In the genomic region with DNA sequence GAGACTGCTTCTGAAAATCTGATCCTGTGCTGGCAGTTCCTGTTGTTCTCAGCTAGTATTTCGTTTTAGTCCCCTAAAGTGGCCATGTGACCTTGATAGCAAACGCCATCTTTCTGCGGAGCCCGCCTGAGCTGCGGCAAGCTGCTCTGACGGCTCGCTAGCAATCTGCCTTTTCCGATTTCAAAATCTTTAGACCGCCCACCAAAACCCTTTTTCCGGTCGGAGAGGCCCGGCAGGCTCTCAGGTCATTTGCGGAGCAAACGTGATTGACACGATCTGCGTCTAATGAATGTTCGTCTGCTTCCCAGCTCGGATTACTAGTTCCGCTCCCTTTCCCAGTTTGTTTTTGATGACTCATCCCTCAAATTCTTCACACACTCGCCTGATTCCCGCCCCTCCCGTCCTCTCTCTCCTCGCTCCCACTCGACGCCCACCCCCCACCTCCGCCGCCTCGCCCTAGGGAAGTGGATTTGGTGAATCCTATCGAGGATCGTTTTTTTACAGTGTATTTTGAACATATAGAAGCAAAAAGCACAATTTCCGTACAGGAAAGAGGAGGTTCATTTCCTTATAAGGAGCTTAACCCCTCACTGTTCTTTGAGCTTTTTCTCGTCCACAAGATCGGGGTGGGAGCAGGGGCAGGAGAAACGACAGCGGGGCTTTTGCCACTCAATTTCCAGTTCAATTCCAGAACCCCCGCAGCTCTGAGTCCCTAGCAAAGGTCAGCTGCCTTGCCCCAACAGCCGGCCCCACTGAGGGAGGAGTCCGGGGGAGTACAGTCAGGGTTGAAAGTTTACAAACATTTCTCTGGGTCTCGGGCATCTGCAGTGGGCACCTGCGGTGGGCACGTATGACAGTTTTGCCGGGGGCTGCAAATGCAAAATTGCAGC, we compare ENCODE assay signal across 8 cellular contexts. TPM values are rescaled to one million over a fixed set of nuclear protein-coding genes. Genes with fewer than 3 reads are reported as not detected.
DNase-seq lines count a peak whose midpoint lies in the region; ATAC-seq and TF ChIP-seq lines count a peak whose summit lies in the region.

No MANE protein-coding gene starts in this region.

- H3K4me1 ChIP-seq in DND-41 (ENCODE audit: insufficient read depth, low read length) = peaks cover 24% of the 10 kb centered on the region
- H3K4me1 ChIP-seq in KMS-11 (ENCODE audit: low read depth, poor library complexity, severe bottlenecking) = peaks cover 9% of the 10 kb centered on the region
- peaks cover 5% of the 10 kb centered on the region for H3K4me1 ChIP-seq in RWPE2 (ENCODE audit: insufficient read depth, poor library complexity, severe bottlenecking)

- DNase-seq in DND-41 = peak; percentile 92
- DNase-seq in RWPE2 (ENCODE audit: low spot score) = peak; percentile 78
- peak; percentile 92 for DNase-seq in activated effector memory CD4-positive, alpha-beta T cell treated with anti-CD3 and anti-CD28 coated beads, Interleukin-2, amount 50 U/mL, for 16 hours
- DNase-seq in fibroblast of the aortic adventitia (ENCODE audit: low read depth) = peak; percentile 97
- DNase-seq in natural killer cell treated with Interleukin-12 subunit alpha and Interleukin-12 subunit beta and Interleukin-15 and Interleukin-18, amount 100 ng/mL, for 72 hours (ENCODE audit: low spot score) = peak; percentile 90
- peak; percentile 80 for DNase-seq in stimulated activated naive CD4-positive, alpha-beta T cell treated with Interleukin-2 at 50 U/mL for 16 hours (lab: John Stamatoyannopoulos, UW)

- ATAC-seq in DND-41 (ENCODE audit: insufficient read depth, low read depth) = peak; percentile 88
- ATAC-seq in GM21786 (IDR thresholded peaks at IDR 0.05; ENCODE audit: unreplicated experiment) = peak; percentile 86
- ATAC-seq in RWPE2 (ENCODE audit: low read depth) = peak; percentile 97
- ATAC-seq in natural killer cell treated with Interleukin-12 subunit alpha and Interleukin-12 subunit beta and Interleukin-15 and Interleukin-18, amount 100 ng/mL, for 72 hours = peak; percentile 94 to 96

- H3K79me2 ChIP-seq in DND-41 (ENCODE audit: insufficient read depth, low read length) (peaks cover 4% of the 10 kb centered on the region; the same call in 1 of the 2 replicates), KMS-11 (ENCODE audit: insufficient read depth, low read depth) (no peaks in the 10 kb centered on the region)

- no peaks in the 10 kb centered on the region for H3K27me3 ChIP-seq in DND-41 (ENCODE audit: insufficient read depth, low read length, poor library complexity)
- no peaks in the 10 kb centered on the region for H3K27me3 ChIP-seq in KMS-11 (ENCODE audit: insufficient read depth, low read depth)
- no peaks in the 10 kb centered on the region for H3K27me3 ChIP-seq in RWPE2 (ENCODE audit: insufficient read depth, poor library complexity, severe bottlenecking)

- TF ChIP-seq CTCF in DND-41 (IDR thresholded peaks at IDR 0.05; ENCODE audit: borderline replicate concordance, extremely low read depth, low read length, poor library complexity, severe bottlenecking) (no peak), KMS-11 (conservative IDR thresholded peaks at IDR 0.05; ENCODE audit: low read depth, low read length) (no peak), RWPE2 (IDR thresholded peaks at IDR 0.05; ENCODE audit: poor library complexity, severe bottlenecking) (no peak), fibroblast of the aortic adventitia (IDR thresholded peaks at IDR 0.05; ENCODE audit: insufficient read depth, low read length) (no peak)

- H3K9ac ChIP-seq in DND-41 (ENCODE audit: low read depth, low read length) (peak overlapping the region; percentile 88), KMS-11 (peak overlapping the region; percentile 73)

- peak overlapping the region; percentile 86 for H3K4me3 Mint-ChIP-seq in natural killer cell treated with Interleukin-12 subunit alpha and Interleukin-12 subunit beta and Interleukin-15 and Interleukin-18, amount 100 ng/mL, for 72 hours

- H3K27ac Mint-ChIP-seq in natural killer cell treated with Interleukin-12 subunit alpha and Interleukin-12 subunit beta and Interleukin-15 and Interleukin-18, amount 100 ng/mL, for 72 hours = peak overlapping the region; percentile 93 to 97

- peaks cover 0 to 3% of the 10 kb centered on the region in 2 donors for H3K4me1 Mint-ChIP-seq in natural killer cell treated with Interleukin-12 subunit alpha and Interleukin-12 subunit beta and Interleukin-15 and Interleukin-18, amount 100 ng/mL, for 72 hours (ENCODE audit: low read depth in 2 of 2)

- no peaks in the 10 kb centered on the region for H3K9me3 Mint-ChIP-seq in natural killer cell treated with Interleukin-12 subunit alpha and Interleukin-12 subunit beta and Interleukin-15 and Interleukin-18, amount 100 ng/mL, for 72 hours

- peak overlapping the region; percentile 99 for H3K27ac ChIP-seq in DND-41 (ENCODE audit: low read length)
- peak overlapping the region; percentile 85 for H3K27ac ChIP-seq in KMS-11
- peak overlapping the region; percentile 47 for H3K27ac ChIP-seq in RWPE2 (ENCODE audit: poor library complexity, severe bottlenecking)

- H3K27me3 Mint-ChIP-seq in natural killer cell treated with Interleukin-12 subunit alpha and Interleukin-12 subunit beta and Interleukin-15 and Interleukin-18, amount 100 ng/mL, for 72 hours = no peaks in the 10 kb centered on the region

- H4K20me1 ChIP-seq in DND-41 (ENCODE audit: insufficient read depth, low read length) = no peaks in the 10 kb centered on the region
- no peaks in the 10 kb centered on the region for H4K20me1 ChIP-seq in KMS-11 (ENCODE audit: insufficient read depth)

- peak overlapping the region; percentile 3 to 56; a peak in 3 of 4 replicates for H3K4me3 ChIP-seq in DND-41 (ENCODE audit: low read depth in 1 of 2, low read length in 2 of 2)
- no peak overlapping the region for H3K4me3 ChIP-seq in KMS-11 (IDR thresholded peaks at IDR 0.05; ENCODE audit: insufficient read depth, low read depth, low read length)
- peak overlapping the region; percentile 43 for H3K4me3 ChIP-seq in RWPE2 (ENCODE audit: severe bottlenecking)
- H3K4me3 ChIP-seq in fibroblast of the aortic adventitia (ENCODE audit: low read depth, low read length) = peak overlapping the region; percentile 66

- H3K4me2 ChIP-seq in DND-41 (ENCODE audit: insufficient read depth, low read length) (peak overlapping the region; percentile 65), KMS-11 (peak overlapping the region; percentile 50)

- H3K36me3 Mint-ChIP-seq in natural killer cell treated with Interleukin-12 subunit alpha and Interleukin-12 subunit beta and Interleukin-15 and Interleukin-18, amount 100 ng/mL, for 72 hours = no peaks in the 10 kb centered on the region

- H3K9me3 ChIP-seq in DND-41 (ENCODE audit: insufficient read depth, low read length, severe bottlenecking) = no peaks in the 10 kb centered on the region
- no peaks in the 10 kb centered on the region for H3K9me3 ChIP-seq in RWPE2 (ENCODE audit: severe bottlenecking)

- H2AFZ ChIP-seq in DND-41 (ENCODE audit: low read depth, low read length) (peak overlapping the region; percentile 72), KMS-11 (ENCODE audit: low read depth) (peak overlapping the region; percentile 49)

- H3K36me3 ChIP-seq in DND-41 (ENCODE audit: insufficient read depth, low read length) = peaks cover 24% of the 10 kb centered on the region
- H3K36me3 ChIP-seq in KMS-11 (ENCODE audit: insufficient read depth) = no peaks in the 10 kb centered on the region
- no peaks in the 10 kb centered on the region for H3K36me3 ChIP-seq in RWPE2 (ENCODE audit: low read depth)

RNA-seq across cellular contexts. Expression of gene NLGN3, which starts 37.5 kb away (rescaled TPM):
- total RNA-seq in fibroblast of the aortic adventitia (ENCODE audit: low replicate concordance) = 1.5 and 4.2 TPM in 2 replicates
- total RNA-seq in natural killer cell treated with Interleukin-12 subunit alpha and Interleukin-12 subunit beta and Interleukin-15 and Interleukin-18, amount 100 ng/mL, for 72 hours = 1 to 10 TPM in 1 of 2 donors, under 1 TPM in 1; 0.78 to 1.6 TPM

RNA-seq across cellular contexts. Expression of gene GJB1, which starts 40.9 kb away (rescaled TPM):
- not detected in 2 replicates for total RNA-seq in fibroblast of the aortic adventitia (ENCODE audit: low replicate concordance)
- not detected for total RNA-seq in natural killer cell treated with Interleukin-12 subunit alpha and Interleukin-12 subunit beta and Interleukin-15 and Interleukin-18, amount 100 ng/mL, for 72 hours

Comparison
In these comparisons a context has a peak if more than half of its experiments do, and no peak if none do; other contexts are left out.
1. H3K27ac ChIP-seq: peak in every context shown above with its lines; median percentile 99 in DND-41; 85 in KMS-11; 47 in RWPE2.